8 cellular contexts compared by ENCODE assay signal in genomic region chr15:74615313-74616019, GRCh38. TPM values are rescaled to one million over a fixed set of nuclear protein-coding genes. Genes with fewer than 3 reads are reported as not detected.
DNase-seq lines count a peak whose midpoint lies in the region; ATAC-seq and TF ChIP-seq lines count a peak whose summit lies in the region.

Gene CLK3 (plus strand): TSS chr15:74615836. CDS start chr15:74619197, 3,361 bp downstream.

- H3K4me1 ChIP-seq in esophagus (ENCODE audit: control insufficient read depth in 2 of 2, insufficient read depth in 2 of 2, low read length in 1 of 2) (peaks cover 8 to 9% of the 10 kb centered on the region in 2 donors), muscle layer of colon (ENCODE audit: insufficient read depth, low read length) (peaks cover 31% of the 10 kb centered on the region)

- peak; percentile 64 for DNase-seq in DMS153 treated with DMSO at 0.1 percent for 48 hours (lab: John Stamatoyannopoulos, UW; ENCODE audit: unreplicated experiment)
- peak; percentile 96 for DNase-seq in KG1 (lab: John Stamatoyannopoulos, UW)
- peak; percentile 98 for DNase-seq in activated T-cell treated with anti-CD3 and anti-CD28 coated beads, Interleukin-2, amount 50 U/mL, for 24 hours
- DNase-seq in stimulated activated CD8-positive, alpha-beta memory T cell treated with anti-CD3 and anti-CD28 coated beads, Interleukin-7, amount 100 ng/mL, for 24 hours (ENCODE audit: low read depth), result peak; percentile 90

- H3K9me3 Mint-ChIP-seq in activated T-cell treated with anti-CD3 and anti-CD28 coated beads, Interleukin-2, amount 50 U/mL, for 24 hours, result no peaks in the 10 kb centered on the region

- H3K36me3 Mint-ChIP-seq in activated T-cell treated with anti-CD3 and anti-CD28 coated beads, Interleukin-2, amount 50 U/mL, for 24 hours (ENCODE audit: low read depth), result peaks cover 49% of the 10 kb centered on the region

- H3K4me1 Mint-ChIP-seq in activated T-cell treated with anti-CD3 and anti-CD28 coated beads, Interleukin-2, amount 50 U/mL, for 24 hours (ENCODE audit: low read depth), result peaks cover 54% of the 10 kb centered on the region

- H3K27me3 ChIP-seq in esophagus (ENCODE audit: control insufficient read depth in 1 of 2, insufficient read depth in 2 of 2, low read length in 2 of 2) (no peaks in the 10 kb centered on the region), muscle layer of colon (ENCODE audit: control insufficient read depth in 1 of 2, insufficient read depth in 2 of 2, low read length in 2 of 2) (no peaks in the 10 kb centered on the region)

- H3K36me3 ChIP-seq in esophagus (ENCODE audit: control insufficient read depth in 2 of 2, insufficient read depth in 2 of 2, low read length in 1 of 2) (peaks cover 13 to 15% of the 10 kb centered on the region in 2 donors), muscle layer of colon (ENCODE audit: insufficient read depth, low read length) (peaks cover 15% of the 10 kb centered on the region)

- H3K4me3 ChIP-seq in esophagus (ENCODE audit: low read depth in 1 of 2, low read length in 2 of 2) (peak within 1 kb of the TSS; percentile 77 to 85), muscle layer of colon (ENCODE audit: low read depth in 1 of 2, low read length in 2 of 2) (peak within 1 kb of the TSS; percentile 63 to 94)

- peak within 1 kb of the TSS; percentile 94 for H3K4me3 Mint-ChIP-seq in activated T-cell treated with anti-CD3 and anti-CD28 coated beads, Interleukin-2, amount 50 U/mL, for 24 hours

- peak within 1 kb of the TSS; percentile 95 for H3K9ac ChIP-seq in muscle layer of colon (ENCODE audit: low read length)

- no peaks in the 10 kb centered on the region for H3K27me3 Mint-ChIP-seq in activated T-cell treated with anti-CD3 and anti-CD28 coated beads, Interleukin-2, amount 50 U/mL, for 24 hours

- H3K27ac Mint-ChIP-seq in activated T-cell treated with anti-CD3 and anti-CD28 coated beads, Interleukin-2, amount 50 U/mL, for 24 hours, result peak within 1 kb of the TSS; percentile 99

- H3K9me3 ChIP-seq in esophagus (ENCODE audit: control insufficient read depth in 2 of 2, insufficient read depth in 1 of 2, low read depth in 1 of 2, low read length in 1 of 2), result no peaks in the 10 kb centered on the region
- H3K9me3 ChIP-seq in muscle layer of colon (ENCODE audit: low read length), result no peaks in the 10 kb centered on the region

- WGBS in esophagus, 2 donors, result 0% methylated on average over 61 to 94 of the region's 94 CpGs

- ATAC-seq in GM21717 (IDR thresholded peaks at IDR 0.05; ENCODE audit: unreplicated experiment), result peak; percentile 64

- H3K27ac ChIP-seq in esophagus (ENCODE audit: low read depth in 2 of 2, low read length in 1 of 2), result peak within 1 kb of the TSS; percentile 97 to 99
- H3K27ac ChIP-seq in muscle layer of colon (ENCODE audit: low read depth, low read length), result peak within 1 kb of the TSS; percentile 89

TF ChIP-seq in PFSK-1, 5 proteins besides CTCF, POLR2A, EP300 and RAD21:
- TF ChIP-seq POLR2AphosphoS5 (IDR thresholded peaks at IDR 0.05; ENCODE audit: low read depth, low read length) (peak; percentile 76), TAF1 (IDR thresholded peaks at IDR 0.05; ENCODE audit: borderline replicate concordance, insufficient read depth, low read length) (peak; percentile 76; the same call in 1 of the 2 replicates), REST (IDR thresholded peaks at IDR 0.05; ENCODE audit: insufficient read depth in 1 of 2, low read depth in 2 of 2, low read length in 2 of 2) (peak; percentile 9 to 52; a peak in 1 of 4 replicates), FOXP2 (optimal IDR thresholded peaks at IDR 0.05; ENCODE audit: borderline replicate concordance, extremely low read depth, extremely low read length, insufficient read depth) (no peak), SIN3A (IDR thresholded peaks at IDR 0.05; ENCODE audit: borderline replicate concordance, insufficient read depth, low read length) (peak; percentile 42; the same call in 1 of the 2 replicates)

RNA-seq across cellular contexts. Expression of gene CLK3, which starts in this region (rescaled TPM):
- polyA plus RNA-seq in PFSK-1 (2012; ENCODE audit: insufficient read length, low read depth), result 155 TPM
- polyA plus RNA-seq in esophagus, result 10 to 100 TPM; 50.7 to 78.7 TPM

Comparison
In these comparisons a context has a peak if more than half of its experiments do, and no peak if none do; other contexts are left out.
1. Peak in every context shown above with its lines: DNase-seq, ATAC-seq, H3K4me3 ChIP-seq and H3K27ac ChIP-seq.